In genomic region chr6:127100510-127101140, GRCh38 we compare ENCODE assay signal across 12 cellular contexts. TPM values are rescaled to one million over a fixed set of nuclear protein-coding genes. Genes with fewer than 3 reads are reported as not detected.
DNase-seq lines count a peak whose midpoint lies in the region; ATAC-seq, FAIRE-seq and TF ChIP-seq lines count a peak whose summit lies in the region.
"Had no signal": no experiment of that assay in that cellular context is flagged by ENCODE, and none has a peak within 500 bp of the region (broad histone marks: within the 10 kb centered on the region; RNA-seq: fewer than 3 reads in every experiment).

No MANE protein-coding gene starts in this region.

- no peaks in the 10 kb centered on the region for H3K9me2 ChIP-seq in PC-9 (ENCODE audit: insufficient read depth)

- BruUV-seq in PC-9 (replicated peaks; lab: Mats Ljungman, UMichigan): no TSS peak
- no TSS peak for BruUV-seq in endothelial cell of umbilical vein (replicated peaks; lab: Mats Ljungman, UMichigan)

- no peak overlapping the region for H3K4me3 ChIP-seq in PC-9
- no peak overlapping the region for H3K4me3 ChIP-seq in endothelial cell of umbilical vein (replicated peaks in 1 of 3; ENCODE audit: insufficient read depth in 1 of 3, low read depth in 1 of 3, low read length in 3 of 3)
- no peak overlapping the region for H3K4me3 ChIP-seq in small intestine (ENCODE audit: low read depth in 1 of 2, low read length in 2 of 2)

- peak; percentile 86 for FAIRE-seq in endothelial cell of umbilical vein (lab: Jason Lieb, UNC)
- FAIRE-seq in small intestine (lab: Jason Lieb, UNC): no peak
- FAIRE-seq: GM18507 had no signal

- dilution Hi-C loops in endothelial cell of umbilical vein (cut with MboI; ENCODE audit: extremely low pct_ligation_motif_present, low sequenced_read_pairs): no loop called here

- H3K4me2 ChIP-seq in PC-9 (no peak overlapping the region), endothelial cell of umbilical vein (ENCODE audit: insufficient read depth, low read length) (no peak overlapping the region)

- no peak for DNase-seq in PC-9
- peak; percentile 41 for DNase-seq in endothelial cell of umbilical vein (ENCODE audit: low read depth, low spot score)
- DNase-seq in progenitor cell of endocrine pancreas (ENCODE audit: low spot score, unreplicated experiment): no peak
- DNase-seq in NCI-H1930 (lab: John Stamatoyannopoulos, UW): no peak
- DNase-seq in NCI-H1092 (lab: John Stamatoyannopoulos, UW): no peak
- DNase-seq in small intestine: no peak
- DNase-seq: activated CD8-positive, alpha-beta T cell treated with anti-CD3 and anti-CD28 coated beads for 36 hours; naive B cell; NCI-H446 had no signal

- peaks cover 13% of the 10 kb centered on the region; the same call in 1 of the 2 replicates for H3F3A ChIP-seq in PC-9 (ENCODE audit: insufficient read depth, low read depth)

- H3K9ac ChIP-seq in endothelial cell of umbilical vein (replicated peaks; ENCODE audit: extremely low read depth, insufficient read depth, low read length): no peak overlapping the region

- no peak for TF ChIP-seq POLR2A in endothelial cell of umbilical vein (IDR thresholded peaks at IDR 0.05; ENCODE audit: low read depth, low read length)

- H3K27me3 Mint-ChIP-seq in progenitor cell of endocrine pancreas: peaks cover 37% of the 10 kb centered on the region

- H3K4me1 ChIP-seq in PC-9 (replicated peaks; ENCODE audit: insufficient read depth) (peaks cover 17% of the 10 kb centered on the region), endothelial cell of umbilical vein (ENCODE audit: control insufficient read depth, extremely low read depth, insufficient read depth, low read length) (no peaks in the 10 kb centered on the region), small intestine (ENCODE audit: control insufficient read depth in 2 of 2, insufficient read depth in 1 of 2, low read depth in 1 of 2, low read length in 1 of 2) (no peaks in the 10 kb centered on the region)

- peak overlapping the region; percentile 85; the same call in 1 of the 2 replicates for H3K27ac ChIP-seq in PC-9
- no peak overlapping the region for H3K27ac ChIP-seq in endothelial cell of umbilical vein (ENCODE audit: insufficient read depth, low read depth, low read length)
- H3K27ac ChIP-seq in small intestine (ENCODE audit: low read depth in 1 of 2, low read length in 1 of 2): no peak overlapping the region

- no peak overlapping the region for H3K4me3 Mint-ChIP-seq in progenitor cell of endocrine pancreas (ENCODE audit: low read depth)
- H3K4me3 Mint-ChIP-seq: activated CD8-positive, alpha-beta T cell treated with anti-CD3 and anti-CD28 coated beads for 36 hours; naive B cell had no signal

- peaks cover 2% of the 10 kb centered on the region for H3K4me1 Mint-ChIP-seq in progenitor cell of endocrine pancreas (ENCODE audit: low read depth)
- H3K4me1 Mint-ChIP-seq: naive B cell had no signal

- peak; percentile 44 for ATAC-seq in GM18907 (IDR thresholded peaks at IDR 0.05; ENCODE audit: unreplicated experiment)
- no peak for ATAC-seq in HG03457 (IDR thresholded peaks at IDR 0.05; ENCODE audit: unreplicated experiment)
- ATAC-seq: activated CD8-positive, alpha-beta T cell treated with anti-CD3 and anti-CD28 coated beads for 36 hours had no signal

- H3K27ac Mint-ChIP-seq in progenitor cell of endocrine pancreas: no peak overlapping the region
- H3K27ac Mint-ChIP-seq: activated CD8-positive, alpha-beta T cell treated with anti-CD3 and anti-CD28 coated beads for 36 hours; naive B cell had no signal

- no peak overlapping the region; the same call in 1 of the 2 replicates for H2AFZ ChIP-seq in PC-9
- H2AFZ ChIP-seq in endothelial cell of umbilical vein (ENCODE audit: low read depth, low read length): peak overlapping the region; percentile 59

- H3K9me3 ChIP-seq in PC-9 (ENCODE audit: insufficient read depth, low read depth) (peaks cover 6% of the 10 kb centered on the region), endothelial cell of umbilical vein (replicated peaks; ENCODE audit: control insufficient read depth, insufficient read depth, low read length) (no peaks in the 10 kb centered on the region), small intestine (ENCODE audit: control insufficient read depth, low read depth) (no peaks in the 10 kb centered on the region)

- WGBS in small intestine, 3 donors: 38 to 41% (median 41%) methylated on average over 3 of the region's 3 CpGs

- no peaks in the 10 kb centered on the region for H3K36me3 Mint-ChIP-seq in progenitor cell of endocrine pancreas (ENCODE audit: insufficient read depth)
- H3K36me3 Mint-ChIP-seq: naive B cell had no signal

- H3K9me1 ChIP-seq in endothelial cell of umbilical vein (replicated peaks; ENCODE audit: control insufficient read depth, extremely low read depth, insufficient read depth, low read length): no peaks in the 10 kb centered on the region

- H4K20me1 ChIP-seq in PC-9 (ENCODE audit: insufficient read depth) (no peaks in the 10 kb centered on the region), endothelial cell of umbilical vein (replicated peaks; ENCODE audit: control insufficient read depth, extremely low read depth, insufficient read depth, low read length) (no peaks in the 10 kb centered on the region)

- intact Hi-C loops in PC-9 (cut with micrococcal nuclease; ENCODE audit: unreplicated experiment) (no loop called here), endothelial cell of umbilical vein (cut with micrococcal nuclease) (loop anchor here (1.0 kb wide), 1 partner anchor 296 kb away; no protein-coding TSS in a partner anchor)

- TF ChIP-seq CTCF in PC-9 (conservative IDR thresholded peaks at IDR 0.05) (peak; percentile 55), endothelial cell of umbilical vein (IDR thresholded peaks at IDR 0.05; ENCODE audit: extremely low read depth in 1 of 2, insufficient read depth in 1 of 2, low read depth in 1 of 2, low read length in 2 of 2) (peak in 1 of 2 donors; percentile 32), progenitor cell of endocrine pancreas (IDR thresholded peaks at IDR 0.05; ENCODE audit: unreplicated experiment) (peak; percentile 48)

- H3K27me3 ChIP-seq in PC-9 (ENCODE audit: insufficient read depth, low read depth): no peaks in the 10 kb centered on the region
- H3K27me3 ChIP-seq in endothelial cell of umbilical vein (ENCODE audit: control insufficient read depth in 2 of 2, insufficient read depth in 2 of 2, low read length in 2 of 2): no peaks in the 10 kb centered on the region
- H3K27me3 ChIP-seq in small intestine (ENCODE audit: control insufficient read depth in 2 of 2, insufficient read depth in 2 of 2, low read length in 2 of 2): no peaks in the 10 kb centered on the region

- no peaks in the 10 kb centered on the region for H3K36me3 ChIP-seq in PC-9 (ENCODE audit: low read depth)
- no peaks in the 10 kb centered on the region for H3K36me3 ChIP-seq in endothelial cell of umbilical vein (ENCODE audit: control insufficient read depth in 2 of 2, extremely low read depth in 1 of 2, insufficient read depth in 2 of 2, low read length in 2 of 2)
- H3K36me3 ChIP-seq in small intestine (ENCODE audit: control insufficient read depth in 2 of 2, insufficient read depth in 2 of 2, low read length in 2 of 2): no peaks in the 10 kb centered on the region

- CTCF ChIA-PET in PC-9 (lab: Charles Lee) (interaction anchor here (0.6 kb wide), 1 partner anchor 653 kb away, joined by 4 read pairs; no protein-coding TSS in a partner anchor), endothelial cell of umbilical vein (lab: Charles Lee) (interaction anchor here (0.7 to 5.1 kb wide), 8 partner anchors 9 to 924 kb away, joined by 3 to 50 read pairs (median 3); partner anchors contain the start of gene RSPO3)

- no peaks in the 10 kb centered on the region for H3K9me3 Mint-ChIP-seq in progenitor cell of endocrine pancreas (ENCODE audit: low read depth)
- H3K9me3 Mint-ChIP-seq: activated CD8-positive, alpha-beta T cell treated with anti-CD3 and anti-CD28 coated beads for 36 hours had no signal

- POLR2A ChIA-PET in PC-9 (lab: Charles Lee; ENCODE audit: unreplicated experiment) (no interaction called here), endothelial cell of umbilical vein (lab: Charles Lee) (no interaction called here)

- H3K79me2 ChIP-seq in PC-9 (ENCODE audit: low read depth) (no peaks in the 10 kb centered on the region), endothelial cell of umbilical vein (ENCODE audit: control insufficient read depth, insufficient read depth, low read length) (no peaks in the 10 kb centered on the region)

TF ChIP-seq in endothelial cell of umbilical vein, 7 proteins besides CTCF, POLR2A, EP300 and RAD21:
- TF ChIP-seq JUN (IDR thresholded peaks at IDR 0.05; ENCODE audit: borderline replicate concordance, insufficient read depth, insufficient read length, low read depth) (no peak), GATA2 (IDR thresholded peaks at IDR 0.05; ENCODE audit: insufficient read depth, insufficient read length, low read depth, low read length) (no peak), FOS (IDR thresholded peaks at IDR 0.05; ENCODE audit: borderline replicate concordance, insufficient read depth, low read length) (no peak), POLR2AphosphoS5 (IDR thresholded peaks at IDR 0.05; ENCODE audit: insufficient read depth, low read depth, low read length) (no peak), EZH2 (IDR thresholded peaks at IDR 0.05; ENCODE audit: borderline replicate concordance, low read depth, low read length, severe bottlenecking) (no peak), MAX (IDR thresholded peaks at IDR 0.05; ENCODE audit: insufficient read depth, insufficient read length) (no peak), MYC (IDR thresholded peaks at IDR 0.05; ENCODE audit: low read depth, low read length) (no peak)

RNA-seq across cellular contexts. Expression of gene RSPO3, which starts 17.8 kb away (rescaled TPM):
- not detected in 2 replicates for total RNA-seq in PC-9 (2021)
- total RNA-seq in endothelial cell of umbilical vein: 8.6 and 11.1 TPM in 2 replicates
- polyA plus RNA-seq in endothelial cell of umbilical vein: 1.1 and 1.8 TPM in 2 replicates
- polyA plus RNA-seq in endothelial cell of umbilical vein (2011; cell fraction: cytosol; rRNA removed): 2.4 TPM in 2 replicates
- polyA plus RNA-seq in endothelial cell of umbilical vein (2011; cell fraction: nucleus; rRNA removed): 1.8 and 2.1 TPM in 2 replicates
- 12.0 and 15.5 TPM in 2 replicates for polyA plus RNA-seq in endothelial cell of umbilical vein (2012)
- polyA minus RNA-seq in endothelial cell of umbilical vein: 1.3 and 3.0 TPM in 2 replicates
- not detected for polyA minus RNA-seq in endothelial cell of umbilical vein (2011; cell fraction: cytosol; rRNA and poly(A)+ RNA removed)
- 3.4 and 4.5 TPM in 2 replicates for polyA minus RNA-seq in endothelial cell of umbilical vein (2011; cell fraction: nucleus; rRNA and poly(A)+ RNA removed)
- total RNA-seq in progenitor cell of endocrine pancreas: 0.36 and 0.43 TPM in 2 replicates
- polyA plus RNA-seq in small intestine: 1 to 10 TPM in 1 of 3 donors, under 1 TPM in 1, not detected in 1; 0.54 to 6.7 TPM
- total RNA-seq: activated CD8-positive, alpha-beta T cell treated with anti-CD3 and anti-CD28 coated beads for 36 hours had no signal
